Comparison of ENCODE assay signal across 8 cellular contexts in genomic region chr1:1778827-1779675, GRCh38. TPM values are rescaled to one million over a fixed set of nuclear protein-coding genes. Genes with fewer than 3 reads are reported as not detected.
A peak's percentile ranks its signal among the peaks of the same experiment; 100 is the strongest.
DNase-seq lines count a peak whose midpoint lies in the region; ATAC-seq and TF ChIP-seq lines count a peak whose summit lies in the region.

No MANE protein-coding gene starts in this region.

- H3K4me3 ChIP-seq in epithelial cell of proximal tubule (ENCODE audit: low read depth, low read length), result peak overlapping the region; percentile 75

- TF ChIP-seq CTCF in epithelial cell of proximal tubule (conservative IDR thresholded peaks at IDR 0.05; ENCODE audit: low read depth, low read length), result peak; percentile 32

- no peaks in the 10 kb centered on the region for H3K9me3 Mint-ChIP-seq in activated CD8-positive, alpha-beta memory T cell treated with anti-CD3 and anti-CD28 coated beads, Interleukin-2, amount 10 ng/mL, durations not matched to agents 7 days and 5 days (ENCODE audit: low read depth)
- no peaks in the 10 kb centered on the region for H3K9me3 Mint-ChIP-seq in natural killer cell treated with Interleukin-12 subunit alpha and Interleukin-12 subunit beta and Interleukin-15 and Interleukin-18, amount 100 ng/mL, for 72 hours

- CTCF ChIA-PET in activated CD8-positive, alpha-beta memory T cell treated with anti-CD3 and anti-CD28 coated beads, Interleukin-2, amount 10 ng/mL, durations not matched to agents 7 days and 5 days (lab: Charles Lee), result interaction anchor here (0.6 to 2.7 kb wide), 6 partner anchors 12 to 130 kb away, joined by 3 to 27 read pairs (median 4); no protein-coding TSS in a partner anchor

- H3K36me3 Mint-ChIP-seq in activated CD8-positive, alpha-beta memory T cell treated with anti-CD3 and anti-CD28 coated beads, Interleukin-2, amount 10 ng/mL, durations not matched to agents 7 days and 5 days, result peaks cover 6% of the 10 kb centered on the region
- H3K36me3 Mint-ChIP-seq in natural killer cell treated with Interleukin-12 subunit alpha and Interleukin-12 subunit beta and Interleukin-15 and Interleukin-18, amount 100 ng/mL, for 72 hours, result no peaks in the 10 kb centered on the region

- DNase-seq in AG20443 (ENCODE audit: low spot score) (peak; percentile 45), NCI-H510A treated with DMSO at 0.1 percent for 48 hours (lab: John Stamatoyannopoulos, UW) (peak; percentile 96), epithelial cell of proximal tubule (ENCODE audit: low read depth) (no peak)
- DNase-seq in activated CD8-positive, alpha-beta memory T cell treated with anti-CD3 and anti-CD28 coated beads, Interleukin-2, amount 10 ng/mL, durations not matched to agents 7 days and 5 days, result peak; percentile 92
- DNase-seq in natural killer cell treated with Interleukin-12 subunit alpha and Interleukin-12 subunit beta and Interleukin-15 and Interleukin-18, amount 100 ng/mL, for 72 hours (ENCODE audit: low spot score), result peak; percentile 81
- DNase-seq in stimulated activated naive CD4-positive, alpha-beta T cell treated with Interleukin-2 at 50 U/mL for 16 hours (lab: John Stamatoyannopoulos, UW), result peak; percentile 76

- H3K27me3 Mint-ChIP-seq in activated CD8-positive, alpha-beta memory T cell treated with anti-CD3 and anti-CD28 coated beads, Interleukin-2, amount 10 ng/mL, durations not matched to agents 7 days and 5 days, result no peaks in the 10 kb centered on the region
- no peaks in the 10 kb centered on the region for H3K27me3 Mint-ChIP-seq in natural killer cell treated with Interleukin-12 subunit alpha and Interleukin-12 subunit beta and Interleukin-15 and Interleukin-18, amount 100 ng/mL, for 72 hours

- ATAC-seq in GM18861 (IDR thresholded peaks at IDR 0.05; ENCODE audit: unreplicated experiment), result peak; percentile 55
- ATAC-seq in HG03066 (IDR thresholded peaks at IDR 0.05; ENCODE audit: low read depth, unreplicated experiment), result peak; percentile 56
- peak; percentile 69 for ATAC-seq in activated CD8-positive, alpha-beta memory T cell treated with anti-CD3 and anti-CD28 coated beads, Interleukin-2, amount 10 ng/mL, durations not matched to agents 7 days and 5 days
- ATAC-seq in natural killer cell treated with Interleukin-12 subunit alpha and Interleukin-12 subunit beta and Interleukin-15 and Interleukin-18, amount 100 ng/mL, for 72 hours, result peak; percentile 69 to 75

- peak overlapping the region; percentile 98 for H3K27ac Mint-ChIP-seq in activated CD8-positive, alpha-beta memory T cell treated with anti-CD3 and anti-CD28 coated beads, Interleukin-2, amount 10 ng/mL, durations not matched to agents 7 days and 5 days
- peak overlapping the region; percentile 94 to 96 for H3K27ac Mint-ChIP-seq in natural killer cell treated with Interleukin-12 subunit alpha and Interleukin-12 subunit beta and Interleukin-15 and Interleukin-18, amount 100 ng/mL, for 72 hours

- peak overlapping the region; percentile 74 for H3K4me3 Mint-ChIP-seq in activated CD8-positive, alpha-beta memory T cell treated with anti-CD3 and anti-CD28 coated beads, Interleukin-2, amount 10 ng/mL, durations not matched to agents 7 days and 5 days
- H3K4me3 Mint-ChIP-seq in natural killer cell treated with Interleukin-12 subunit alpha and Interleukin-12 subunit beta and Interleukin-15 and Interleukin-18, amount 100 ng/mL, for 72 hours, result peak overlapping the region; percentile 77

- H3K4me1 Mint-ChIP-seq in activated CD8-positive, alpha-beta memory T cell treated with anti-CD3 and anti-CD28 coated beads, Interleukin-2, amount 10 ng/mL, durations not matched to agents 7 days and 5 days, result peaks cover 70% of the 10 kb centered on the region
- H3K4me1 Mint-ChIP-seq in natural killer cell treated with Interleukin-12 subunit alpha and Interleukin-12 subunit beta and Interleukin-15 and Interleukin-18, amount 100 ng/mL, for 72 hours (ENCODE audit: low read depth in 2 of 2), result peaks cover 53 to 59% of the 10 kb centered on the region in 2 donors

RNA-seq across cellular contexts. Expression of gene NADK, which starts 0.8 kb away (rescaled TPM):
- 100 to 1,000 TPM in 1 of 2 experiments, 10 to 100 TPM in 1; 97.9 to 100 TPM for total RNA-seq in activated CD8-positive, alpha-beta memory T cell treated with anti-CD3 and anti-CD28 coated beads, Interleukin-2, amount 10 ng/mL, durations not matched to agents 7 days and 5 days
- 48.8 and 55.6 TPM in 2 replicates for total RNA-seq in epithelial cell of proximal tubule
- 100 to 1,000 TPM in 1 of 2 donors, 10 to 100 TPM in 1; 89.1 to 145 TPM for total RNA-seq in natural killer cell treated with Interleukin-12 subunit alpha and Interleukin-12 subunit beta and Interleukin-15 and Interleukin-18, amount 100 ng/mL, for 72 hours

RNA-seq across cellular contexts. Expression of gene CDK11A, which starts 54.9 kb away (rescaled TPM):
- total RNA-seq in activated CD8-positive, alpha-beta memory T cell treated with anti-CD3 and anti-CD28 coated beads, Interleukin-2, amount 10 ng/mL, durations not matched to agents 7 days and 5 days, result 100 to 1,000 TPM in 1 of 2 experiments, 10 to 100 TPM in 1; 80.5 to 100 TPM
- 10.3 and 11.6 TPM in 2 replicates for total RNA-seq in epithelial cell of proximal tubule
- 100 to 1,000 TPM in 1 of 2 donors, 10 to 100 TPM in 1; 75.9 to 129 TPM for total RNA-seq in natural killer cell treated with Interleukin-12 subunit alpha and Interleukin-12 subunit beta and Interleukin-15 and Interleukin-18, amount 100 ng/mL, for 72 hours
